Comparison of ENCODE assay signal across 1 cellular context in the genomic region with DNA sequence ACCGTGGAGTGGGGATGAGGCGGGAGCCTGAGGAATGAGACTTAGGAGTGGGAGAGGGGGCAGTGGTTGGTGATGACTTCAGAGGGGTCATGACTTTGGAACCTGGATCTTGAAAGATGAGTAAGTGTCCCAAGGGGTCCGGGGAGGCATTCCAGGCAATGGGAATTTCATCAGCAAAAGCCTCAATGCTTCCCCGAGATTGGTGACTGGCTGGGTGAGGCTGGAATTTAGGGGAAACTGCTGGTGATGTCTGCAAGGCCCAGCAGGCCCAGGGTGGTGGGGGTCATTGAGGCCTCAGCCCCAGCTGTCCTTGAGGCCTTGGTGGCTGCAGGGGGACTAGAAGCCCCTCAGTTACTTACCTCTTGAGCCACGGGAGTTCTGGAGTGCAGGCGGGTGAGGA.
TF ChIP-seq lines count a peak whose summit lies in the region.

No MANE protein-coding gene starts in this region.

TF ChIP-seq in GM23338, 12 proteins besides CTCF, POLR2A, EP300 and RAD21 (continued from another document):
- TF ChIP-seq, protein P1, sequence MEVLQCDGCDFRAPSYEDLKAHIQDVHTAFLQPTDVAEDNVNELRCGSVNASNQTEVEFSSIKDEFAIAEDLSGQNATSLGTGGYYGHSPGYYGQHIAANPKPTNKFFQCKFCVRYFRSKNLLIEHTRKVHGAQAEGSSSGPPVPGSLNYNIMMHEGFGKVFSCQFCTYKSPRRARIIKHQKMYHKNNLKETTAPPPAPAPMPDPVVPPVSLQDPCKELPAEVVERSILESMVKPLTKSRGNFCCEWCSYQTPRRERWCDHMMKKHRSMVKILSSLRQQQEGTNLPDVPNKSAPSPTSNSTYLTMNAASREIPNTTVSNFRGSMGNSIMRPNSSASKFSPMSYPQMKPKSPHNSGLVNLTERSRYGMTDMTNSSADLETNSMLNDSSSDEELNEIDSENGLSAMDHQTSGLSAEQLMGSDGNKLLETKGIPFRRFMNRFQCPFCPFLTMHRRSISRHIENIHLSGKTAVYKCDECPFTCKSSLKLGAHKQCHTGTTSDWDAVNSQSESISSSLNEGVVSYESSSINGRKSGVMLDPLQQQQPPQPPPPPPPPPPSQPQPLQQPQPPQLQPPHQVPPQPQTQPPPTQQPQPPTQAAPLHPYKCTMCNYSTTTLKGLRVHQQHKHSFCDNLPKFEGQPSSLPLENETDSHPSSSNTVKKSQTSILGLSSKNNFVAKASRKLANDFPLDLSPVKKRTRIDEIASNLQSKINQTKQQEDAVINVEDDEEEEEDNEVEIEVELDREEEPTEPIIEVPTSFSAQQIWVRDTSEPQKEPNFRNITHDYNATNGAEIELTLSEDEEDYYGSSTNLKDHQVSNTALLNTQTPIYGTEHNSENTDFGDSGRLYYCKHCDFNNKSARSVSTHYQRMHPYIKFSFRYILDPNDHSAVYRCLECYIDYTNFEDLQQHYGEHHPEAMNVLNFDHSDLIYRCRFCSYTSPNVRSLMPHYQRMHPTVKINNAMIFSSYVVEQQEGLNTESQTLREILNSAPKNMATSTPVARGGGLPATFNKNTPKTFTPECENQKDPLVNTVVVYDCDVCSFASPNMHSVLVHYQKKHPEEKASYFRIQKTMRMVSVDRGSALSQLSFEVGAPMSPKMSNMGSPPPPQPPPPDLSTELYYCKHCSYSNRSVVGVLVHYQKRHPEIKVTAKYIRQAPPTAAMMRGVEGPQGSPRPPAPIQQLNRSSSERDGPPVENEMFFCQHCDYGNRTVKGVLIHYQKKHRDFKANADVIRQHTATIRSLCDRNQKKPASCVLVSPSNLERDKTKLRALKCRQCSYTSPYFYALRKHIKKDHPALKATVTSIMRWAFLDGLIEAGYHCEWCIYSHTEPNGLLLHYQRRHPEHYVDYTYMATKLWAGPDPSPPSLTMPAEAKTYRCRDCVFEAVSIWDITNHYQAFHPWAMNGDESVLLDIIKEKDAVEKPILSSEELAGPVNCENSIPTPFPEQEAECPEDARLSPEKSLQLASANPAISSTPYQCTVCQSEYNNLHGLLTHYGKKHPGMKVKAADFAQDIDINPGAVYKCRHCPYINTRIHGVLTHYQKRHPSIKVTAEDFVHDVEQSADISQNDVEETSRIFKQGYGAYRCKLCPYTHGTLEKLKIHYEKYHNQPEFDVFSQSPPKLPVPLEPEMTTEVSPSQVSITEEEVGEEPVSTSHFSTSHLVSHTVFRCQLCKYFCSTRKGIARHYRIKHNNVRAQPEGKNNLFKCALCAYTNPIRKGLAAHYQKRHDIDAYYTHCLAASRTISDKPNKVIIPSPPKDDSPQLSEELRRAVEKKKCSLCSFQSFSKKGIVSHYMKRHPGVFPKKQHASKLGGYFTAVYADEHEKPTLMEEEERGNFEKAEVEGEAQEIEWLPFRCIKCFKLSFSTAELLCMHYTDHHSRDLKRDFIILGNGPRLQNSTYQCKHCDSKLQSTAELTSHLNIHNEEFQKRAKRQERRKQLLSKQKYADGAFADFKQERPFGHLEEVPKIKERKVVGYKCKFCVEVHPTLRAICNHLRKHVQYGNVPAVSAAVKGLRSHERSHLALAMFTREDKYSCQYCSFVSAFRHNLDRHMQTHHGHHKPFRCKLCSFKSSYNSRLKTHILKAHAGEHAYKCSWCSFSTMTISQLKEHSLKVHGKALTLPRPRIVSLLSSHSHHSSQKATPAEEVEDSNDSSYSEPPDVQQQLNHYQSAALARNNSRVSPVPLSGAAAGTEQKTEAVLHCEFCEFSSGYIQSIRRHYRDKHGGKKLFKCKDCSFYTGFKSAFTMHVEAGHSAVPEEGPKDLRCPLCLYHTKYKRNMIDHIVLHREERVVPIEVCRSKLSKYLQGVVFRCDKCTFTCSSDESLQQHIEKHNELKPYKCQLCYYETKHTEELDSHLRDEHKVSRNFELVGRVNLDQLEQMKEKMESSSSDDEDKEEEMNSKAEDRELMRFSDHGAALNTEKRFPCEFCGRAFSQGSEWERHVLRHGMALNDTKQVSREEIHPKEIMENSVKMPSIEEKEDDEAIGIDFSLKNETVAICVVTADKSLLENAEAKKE (CRISPR knock-in tag; IDR thresholded peaks at IDR 0.05), result no peak
- TF ChIP-seq JUNB (IDR thresholded peaks at IDR 0.05; ENCODE audit: unreplicated experiment), result no peak
- no peak for TF ChIP-seq NANOG (IDR thresholded peaks at IDR 0.05; ENCODE audit: borderline replicate concordance)
